ENCODE assay signal across 2 cellular contexts in the genomic region with DNA sequence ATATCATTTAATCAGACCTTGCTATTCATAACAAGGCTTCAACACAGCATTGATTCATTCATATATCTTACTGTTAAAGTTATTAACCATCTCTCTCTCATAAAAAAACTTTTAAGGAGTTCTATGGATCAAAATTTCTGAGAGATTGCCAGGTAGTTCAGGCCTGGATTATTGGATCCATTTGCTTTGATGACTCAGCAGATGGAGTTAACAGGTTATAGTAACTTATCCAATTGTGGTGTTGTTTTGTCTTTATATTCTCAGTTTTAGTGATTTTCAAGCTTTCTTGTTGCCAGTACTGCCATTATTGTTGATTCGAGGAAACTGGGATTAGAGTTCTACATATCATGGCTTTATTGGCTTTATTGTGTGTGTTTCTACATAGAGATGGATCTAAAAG.
TF ChIP-seq lines count a peak whose summit lies in the region.

No MANE protein-coding gene starts in this region.

TF ChIP-seq in HepG2, 621 proteins besides CTCF, POLR2A, EP300 and RAD21 (continued from another document):
- TF ChIP-seq SMYD3 (CRISPR knock-in tag; IDR thresholded peaks at IDR 0.05): no peak

TF ChIP-seq in K562, 482 proteins besides CTCF, POLR2A, EP300 and RAD21 (continued from another document):
- TF ChIP-seq, protein P1, sequence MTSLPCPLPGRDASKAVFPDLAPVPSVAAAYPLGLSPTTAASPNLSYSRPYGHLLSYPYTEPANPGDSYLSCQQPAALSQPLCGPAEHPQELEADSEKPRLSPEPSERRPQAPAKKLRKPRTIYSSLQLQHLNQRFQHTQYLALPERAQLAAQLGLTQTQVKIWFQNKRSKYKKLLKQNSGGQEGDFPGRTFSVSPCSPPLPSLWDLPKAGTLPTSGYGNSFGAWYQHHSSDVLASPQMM (CRISPR knock-in tag; IDR thresholded peaks at IDR 0.05): no peak
- TF ChIP-seq MEF2A (IDR thresholded peaks at IDR 0.05; ENCODE audit: control insufficient read depth, low read depth, low read length) (no peak), ASH1L (IDR thresholded peaks at IDR 0.05; ENCODE audit: borderline replicate concordance, low read depth, partially characterized antibody) (no peak), SIN3B (IDR thresholded peaks at IDR 0.05; ENCODE audit: low read depth) (no peak), MAFG (tag; conservative IDR thresholded peaks at IDR 0.05) (0 out of 2 replicates have a peak, but pooled peaks have one; percentile 21), MYBL2 (IDR thresholded peaks at IDR 0.05; ENCODE audit: low read depth) (no peak), MYBL2 (CRISPR knock-in tag; IDR thresholded peaks at IDR 0.05; ENCODE audit: borderline replicate concordance) (no peak), ZNF347 (CRISPR knock-in tag; IDR thresholded peaks at IDR 0.05; ENCODE audit: low read depth) (no peak), TAF9B (IDR thresholded peaks at IDR 0.05; ENCODE audit: partially characterized antibody) (no peak), THRAP3 (IDR thresholded peaks at IDR 0.05; ENCODE audit: borderline replicate concordance) (no peak), ZNF134 (CRISPR knock-in tag; conservative IDR thresholded peaks at IDR 0.05) (no peak), ZNF764 (CRISPR knock-in tag; IDR thresholded peaks at IDR 0.05; ENCODE audit: low read depth) (no peak), C11orf30 (IDR thresholded peaks at IDR 0.05; ENCODE audit: low read depth) (peak; percentile 14; the same call in 1 of the 2 replicates)
- TF ChIP-seq, protein P2, sequence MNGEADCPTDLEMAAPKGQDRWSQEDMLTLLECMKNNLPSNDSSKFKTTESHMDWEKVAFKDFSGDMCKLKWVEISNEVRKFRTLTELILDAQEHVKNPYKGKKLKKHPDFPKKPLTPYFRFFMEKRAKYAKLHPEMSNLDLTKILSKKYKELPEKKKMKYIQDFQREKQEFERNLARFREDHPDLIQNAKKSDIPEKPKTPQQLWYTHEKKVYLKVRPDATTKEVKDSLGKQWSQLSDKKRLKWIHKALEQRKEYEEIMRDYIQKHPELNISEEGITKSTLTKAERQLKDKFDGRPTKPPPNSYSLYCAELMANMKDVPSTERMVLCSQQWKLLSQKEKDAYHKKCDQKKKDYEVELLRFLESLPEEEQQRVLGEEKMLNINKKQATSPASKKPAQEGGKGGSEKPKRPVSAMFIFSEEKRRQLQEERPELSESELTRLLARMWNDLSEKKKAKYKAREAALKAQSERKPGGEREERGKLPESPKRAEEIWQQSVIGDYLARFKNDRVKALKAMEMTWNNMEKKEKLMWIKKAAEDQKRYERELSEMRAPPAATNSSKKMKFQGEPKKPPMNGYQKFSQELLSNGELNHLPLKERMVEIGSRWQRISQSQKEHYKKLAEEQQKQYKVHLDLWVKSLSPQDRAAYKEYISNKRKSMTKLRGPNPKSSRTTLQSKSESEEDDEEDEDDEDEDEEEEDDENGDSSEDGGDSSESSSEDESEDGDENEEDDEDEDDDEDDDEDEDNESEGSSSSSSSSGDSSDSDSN (IDR thresholded peaks at IDR 0.05; ENCODE audit: borderline replicate concordance in 1 of 2, low read depth in 2 of 2, low read length in 2 of 2): no peak
